ENCODE assay signal across 1 cellular context in genomic region chr3:149086232-149086988, GRCh38.
A peak's percentile ranks its signal among the peaks of the same experiment; 100 is the strongest.
TF ChIP-seq lines count a peak whose summit lies in the region.

A gene with protein sequence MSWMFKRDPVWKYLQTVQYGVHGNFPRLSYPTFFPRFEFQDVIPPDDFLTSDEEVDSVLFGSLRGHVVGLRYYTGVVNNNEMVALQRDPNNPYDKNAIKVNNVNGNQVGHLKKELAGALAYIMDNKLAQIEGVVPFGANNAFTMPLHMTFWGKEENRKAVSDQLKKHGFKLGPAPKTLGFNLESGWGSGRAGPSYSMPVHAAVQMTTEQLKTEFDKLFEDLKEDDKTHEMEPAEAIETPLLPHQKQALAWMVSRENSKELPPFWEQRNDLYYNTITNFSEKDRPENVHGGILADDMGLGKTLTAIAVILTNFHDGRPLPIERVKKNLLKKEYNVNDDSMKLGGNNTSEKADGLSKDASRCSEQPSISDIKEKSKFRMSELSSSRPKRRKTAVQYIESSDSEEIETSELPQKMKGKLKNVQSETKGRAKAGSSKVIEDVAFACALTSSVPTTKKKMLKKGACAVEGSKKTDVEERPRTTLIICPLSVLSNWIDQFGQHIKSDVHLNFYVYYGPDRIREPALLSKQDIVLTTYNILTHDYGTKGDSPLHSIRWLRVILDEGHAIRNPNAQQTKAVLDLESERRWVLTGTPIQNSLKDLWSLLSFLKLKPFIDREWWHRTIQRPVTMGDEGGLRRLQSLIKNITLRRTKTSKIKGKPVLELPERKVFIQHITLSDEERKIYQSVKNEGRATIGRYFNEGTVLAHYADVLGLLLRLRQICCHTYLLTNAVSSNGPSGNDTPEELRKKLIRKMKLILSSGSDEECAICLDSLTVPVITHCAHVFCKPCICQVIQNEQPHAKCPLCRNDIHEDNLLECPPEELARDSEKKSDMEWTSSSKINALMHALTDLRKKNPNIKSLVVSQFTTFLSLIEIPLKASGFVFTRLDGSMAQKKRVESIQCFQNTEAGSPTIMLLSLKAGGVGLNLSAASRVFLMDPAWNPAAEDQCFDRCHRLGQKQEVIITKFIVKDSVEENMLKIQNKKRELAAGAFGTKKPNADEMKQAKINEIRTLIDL (minus strand): TSS chr3:149086533. CDS start chr3:149086336, 197 bp downstream.

TF ChIP-seq in HEK293, 187 proteins besides CTCF, POLR2A, EP300 and RAD21 (continued from another document):
- TF ChIP-seq, protein P1, sequence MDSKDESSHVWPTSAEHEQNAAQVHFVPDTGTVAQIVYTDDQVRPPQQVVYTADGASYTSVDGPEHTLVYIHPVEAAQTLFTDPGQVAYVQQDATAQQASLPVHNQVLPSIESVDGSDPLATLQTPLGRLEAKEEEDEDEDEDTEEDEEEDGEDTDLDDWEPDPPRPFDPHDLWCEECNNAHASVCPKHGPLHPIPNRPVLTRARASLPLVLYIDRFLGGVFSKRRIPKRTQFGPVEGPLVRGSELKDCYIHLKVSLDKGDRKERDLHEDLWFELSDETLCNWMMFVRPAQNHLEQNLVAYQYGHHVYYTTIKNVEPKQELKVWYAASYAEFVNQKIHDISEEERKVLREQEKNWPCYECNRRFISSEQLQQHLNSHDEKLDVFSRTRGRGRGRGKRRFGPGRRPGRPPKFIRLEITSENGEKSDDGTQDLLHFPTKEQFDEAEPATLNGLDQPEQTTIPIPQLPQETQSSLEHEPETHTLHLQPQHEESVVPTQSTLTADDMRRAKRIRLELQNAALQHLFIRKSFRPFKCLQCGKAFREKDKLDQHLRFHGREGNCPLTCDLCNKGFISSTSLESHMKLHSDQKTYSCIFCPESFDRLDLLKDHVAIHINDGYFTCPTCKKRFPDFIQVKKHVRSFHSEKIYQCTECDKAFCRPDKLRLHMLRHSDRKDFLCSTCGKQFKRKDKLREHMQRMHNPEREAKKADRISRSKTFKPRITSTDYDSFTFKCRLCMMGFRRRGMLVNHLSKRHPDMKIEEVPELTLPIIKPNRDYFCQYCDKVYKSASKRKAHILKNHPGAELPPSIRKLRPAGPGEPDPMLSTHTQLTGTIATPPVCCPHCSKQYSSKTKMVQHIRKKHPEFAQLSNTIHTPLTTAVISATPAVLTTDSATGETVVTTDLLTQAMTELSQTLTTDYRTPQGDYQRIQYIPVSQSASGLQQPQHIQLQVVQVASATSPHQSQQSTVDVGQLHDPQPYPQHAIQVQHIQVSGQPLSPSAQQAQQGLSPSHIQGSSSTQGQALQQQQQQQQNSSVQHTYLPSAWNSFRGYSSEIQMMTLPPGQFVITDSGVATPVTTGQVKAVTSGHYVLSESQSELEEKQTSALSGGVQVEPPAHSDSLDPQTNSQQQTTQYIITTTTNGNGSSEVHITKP (tag by site-specific recombination; IDR thresholded peaks at IDR 0.05) = peak; percentile 73
- peak; percentile 61; the same call in 1 of the 2 replicates for TF ChIP-seq ZNF184 (tag by site-specific recombination; IDR thresholded peaks at IDR 0.05)
- TF ChIP-seq ZNF561 (tag by site-specific recombination; IDR thresholded peaks at IDR 0.05; ENCODE audit: borderline replicate concordance) = peak; percentile 90
- no peak for TF ChIP-seq ZNF571 (tag by site-specific recombination; IDR thresholded peaks at IDR 0.05)
- TF ChIP-seq ZBTB8A (tag by site-specific recombination; IDR thresholded peaks at IDR 0.05) = peak; percentile 26
- peak; percentile 68 for TF ChIP-seq ZNF692 (tag by site-specific recombination; IDR thresholded peaks at IDR 0.05)
- TF ChIP-seq ZBTB11 (tag by site-specific recombination; conservative IDR thresholded peaks at IDR 0.05; ENCODE audit: low read depth) = 0 out of 2 replicates have a peak, but pooled peaks have one; percentile 7
- no peak for TF ChIP-seq ZNF302 (tag by site-specific recombination; IDR thresholded peaks at IDR 0.05; ENCODE audit: low read depth)
- TF ChIP-seq KLF9 (tag by site-specific recombination; IDR thresholded peaks at IDR 0.05; ENCODE audit: low read depth) = peak; percentile 82
- TF ChIP-seq ZNF169 (tag by site-specific recombination; IDR thresholded peaks at IDR 0.05) = no peak
- TF ChIP-seq ZBTB21 (tag by site-specific recombination; IDR thresholded peaks at IDR 0.05) = no peak
- TF ChIP-seq ZNF24 (tag by site-specific recombination; IDR thresholded peaks at IDR 0.05) = peak; percentile 67
- peak; percentile 95 for TF ChIP-seq SETDB1 (IDR thresholded peaks at IDR 0.05; ENCODE audit: insufficient read length, low read length)
- peak; percentile 86 for TF ChIP-seq ZXDB (tag by site-specific recombination; IDR thresholded peaks at IDR 0.05)
- TF ChIP-seq ZBTB48 (tag by site-specific recombination; IDR thresholded peaks at IDR 0.05) = 0 out of 2 replicates have a peak, but pooled peaks have one; percentile 1
- peak; percentile 81 for TF ChIP-seq ZFP69B (tag by site-specific recombination; IDR thresholded peaks at IDR 0.05)
- peak; percentile 97 for TF ChIP-seq ZNF335 (tag by site-specific recombination; conservative IDR thresholded peaks at IDR 0.05)
- peak; percentile 77 for TF ChIP-seq ZBTB17 (tag by site-specific recombination; IDR thresholded peaks at IDR 0.05)
- no peak for TF ChIP-seq YY2 (tag by site-specific recombination; IDR thresholded peaks at IDR 0.05)
TF ChIP-seq in HEK293: peak in this region for 49.
